16 cellular contexts compared by ENCODE assay signal in genomic region chr4:24889991-24890390, GRCh38. TPM values are rescaled to one million over a fixed set of nuclear protein-coding genes. Genes with fewer than 3 reads are reported as not detected.
"Had no signal": no experiment of that assay in that cellular context is flagged by ENCODE, and none has a peak within 500 bp of the region (broad histone marks: within the 10 kb centered on the region; RNA-seq: fewer than 3 reads in every experiment).

No MANE protein-coding gene starts in this region.

- ATAC-seq: activated CD4-positive, alpha-beta T cell treated with anti-CD3 and anti-CD28 coated beads for 36 hours; activated T-cell treated with anti-CD3 and anti-CD28 coated beads, Interleukin-2, amount 50 U/mL, for 4 hours; esophagus mucosa had no signal

- DNase-seq: activated CD4-positive, alpha-beta memory T cell treated with anti-CD3 and anti-CD28 coated beads, Interleukin-2, amount 10 ng/mL, durations not matched to agents 7 days and 5 days; activated CD4-positive, alpha-beta T cell treated with anti-CD3 and anti-CD28 coated beads for 36 hours; activated effector memory CD4-positive, alpha-beta T cell treated with Interleukin-2 at 50 U/mL for 16 hours; activated T-cell treated with anti-CD3 and anti-CD28 coated beads, Interleukin-2, amount 50 U/mL, for 4 hours; amniotic stem cell; caudate nucleus; mesendoderm; nucleus accumbens; posterior cingulate gyrus; stimulated activated CD4-positive, alpha-beta T cell treated with anti-CD3 and anti-CD28 coated beads, Interleukin-15, amount 100 ng/mL, for 24 hours; stimulated activated CD4-positive, alpha-beta T cell treated with anti-CD3 and anti-CD28 coated beads, Interleukin-4, amount 100 ng/mL, for 1 hour; stimulated activated naive CD4-positive, alpha-beta T cell treated with Interleukin-2 at 50 U/mL for 16 hours; substantia nigra; uterus had no signal

- H3K4me1 ChIP-seq: uterus had no signal

- H3K27ac ChIP-seq: tibial nerve, uterus had no signal

- H3K36me3 ChIP-seq: uterus had no signal

- H3K9me3 ChIP-seq: tibial nerve, uterus had no signal

- H3K27me3 ChIP-seq: tibial nerve, uterus had no signal

- H3K4me3 ChIP-seq: tibial nerve, uterus had no signal

RNA-seq across cellular contexts. Expression of gene CCDC149, which starts 22.9 kb away (rescaled TPM):
- total RNA-seq: activated CD4-positive, alpha-beta memory T cell treated with anti-CD3 and anti-CD28 coated beads, Interleukin-2, amount 10 ng/mL, durations not matched to agents 7 days and 5 days; activated T-cell treated with anti-CD3 and anti-CD28 coated beads, Interleukin-2, amount 50 U/mL, for 4 hours had no signal
